ENCODE assay signal across 1 cellular context in genomic region chr12:27291862-27292261, GRCh38.
TF ChIP-seq lines count a peak whose summit lies in the region.

No MANE protein-coding gene starts in this region.

TF ChIP-seq in GM12878, 131 proteins besides CTCF, POLR2A, EP300 and RAD21 (continued from another document):
- TF ChIP-seq CHD4 (IDR thresholded peaks at IDR 0.05) (no peak), EED (IDR thresholded peaks at IDR 0.05; ENCODE audit: low read depth) (no peak), BACH1 (IDR thresholded peaks at IDR 0.05; ENCODE audit: borderline replicate concordance) (no peak), CUX1 (IDR thresholded peaks at IDR 0.05; ENCODE audit: insufficient replicate concordance, low read depth, low read length) (no peak), NFYA (IDR thresholded peaks at IDR 0.05; ENCODE audit: borderline replicate concordance, low read depth, low read length) (no peak), ZNF217 (IDR thresholded peaks at IDR 0.05) (no peak), MYC (IDR thresholded peaks at IDR 0.05; ENCODE audit: insufficient read depth, insufficient read length, insufficient replicate concordance, low read length, severe bottlenecking) (no peak), ELK1 (IDR thresholded peaks at IDR 0.05; ENCODE audit: low read depth, low read length) (no peak), NFIC (IDR thresholded peaks at IDR 0.05; ENCODE audit: low read depth, low read length) (no peak), ATF3 (IDR thresholded peaks at IDR 0.05; ENCODE audit: borderline replicate concordance, extremely low read depth, low read depth, low read length) (no peak)
